1 cellular context compared by ENCODE assay signal in the genomic region with DNA sequence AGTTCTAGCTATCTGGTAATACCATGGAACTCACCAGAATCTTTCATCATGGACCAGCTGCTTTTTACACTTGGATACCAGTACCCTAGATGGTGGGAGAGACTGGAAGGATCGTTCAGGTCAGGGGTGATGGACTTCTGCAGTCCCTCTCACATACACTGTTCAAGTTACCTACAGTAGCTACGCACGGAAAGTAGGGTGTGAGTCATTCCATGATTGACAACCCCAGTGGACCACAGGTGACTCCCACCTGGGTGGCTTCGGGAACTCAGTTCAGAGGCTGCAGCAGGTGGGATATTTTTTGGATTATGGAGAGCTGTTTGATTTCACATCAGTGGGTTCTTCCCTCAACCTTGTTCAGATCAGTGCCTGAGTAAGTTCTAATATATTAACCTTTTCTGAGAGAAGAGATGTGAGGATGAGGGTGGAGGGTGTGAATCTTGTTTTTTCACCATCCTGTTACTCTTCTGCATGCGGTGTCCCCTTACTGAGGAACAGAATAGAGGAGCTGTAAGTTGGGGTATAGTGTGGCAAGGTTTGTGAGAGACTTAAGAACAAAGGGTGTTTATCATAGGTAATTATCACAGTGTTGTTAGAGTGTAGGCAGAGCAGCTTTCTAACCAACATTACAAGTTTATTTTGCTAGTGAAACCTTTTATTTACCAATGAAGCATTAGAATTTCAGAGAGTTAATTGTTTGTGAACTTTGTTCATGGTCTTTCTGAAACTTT.
TF ChIP-seq lines count a peak whose summit lies in the region.

No MANE protein-coding gene starts in this region.

TF ChIP-seq in H1, 55 proteins besides CTCF, POLR2A, EP300 and RAD21:
- TF ChIP-seq ZNF274 (IDR thresholded peaks at IDR 0.05; ENCODE audit: borderline replicate concordance, extremely low read depth, low read length) (no peak), SUZ12 (IDR thresholded peaks at IDR 0.05; ENCODE audit: low read length) (no peak), RFX5 (IDR thresholded peaks at IDR 0.05; ENCODE audit: borderline replicate concordance, low read depth, low read length) (no peak), ASH2L (IDR thresholded peaks at IDR 0.05; ENCODE audit: low read length) (no peak), JUN (IDR thresholded peaks at IDR 0.05; ENCODE audit: low read depth, low read length) (no peak), SP4 (IDR thresholded peaks at IDR 0.05; ENCODE audit: low read length) (no peak), SRF (IDR thresholded peaks at IDR 0.05; ENCODE audit: low read depth, low read length) (no peak), GTF2F1 (IDR thresholded peaks at IDR 0.05; ENCODE audit: borderline replicate concordance, low read depth, low read length) (no peak), CHD1 (IDR thresholded peaks at IDR 0.05; ENCODE audit: low read depth, low read length) (no peak), KDM1A (IDR thresholded peaks at IDR 0.05; ENCODE audit: borderline replicate concordance, low read length) (no peak), SAP30 (IDR thresholded peaks at IDR 0.05; ENCODE audit: insufficient read depth, insufficient replicate concordance, low read length) (no peak), SP1 (IDR thresholded peaks at IDR 0.05; ENCODE audit: low read depth, low read length) (no peak), BACH1 (IDR thresholded peaks at IDR 0.05; ENCODE audit: low read length) (no peak), KDM5A (IDR thresholded peaks at IDR 0.05; ENCODE audit: low read length) (no peak), TAF1 (IDR thresholded peaks at IDR 0.05; ENCODE audit: low read depth, low read length) (no peak), RXRA (IDR thresholded peaks at IDR 0.05; ENCODE audit: insufficient read depth, low read depth, low read length) (no peak), TAF7 (optimal IDR thresholded peaks at IDR 0.05; ENCODE audit: borderline replicate concordance, low read depth, low read length) (no peak)
- TF ChIP-seq, protein P1, sequence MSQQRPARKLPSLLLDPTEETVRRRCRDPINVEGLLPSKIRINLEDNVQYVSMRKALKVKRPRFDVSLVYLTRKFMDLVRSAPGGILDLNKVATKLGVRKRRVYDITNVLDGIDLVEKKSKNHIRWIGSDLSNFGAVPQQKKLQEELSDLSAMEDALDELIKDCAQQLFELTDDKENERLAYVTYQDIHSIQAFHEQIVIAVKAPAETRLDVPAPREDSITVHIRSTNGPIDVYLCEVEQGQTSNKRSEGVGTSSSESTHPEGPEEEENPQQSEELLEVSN (IDR thresholded peaks at IDR 0.05) = no peak
